ENCODE assay signal across 16 cellular contexts in the genomic region with DNA sequence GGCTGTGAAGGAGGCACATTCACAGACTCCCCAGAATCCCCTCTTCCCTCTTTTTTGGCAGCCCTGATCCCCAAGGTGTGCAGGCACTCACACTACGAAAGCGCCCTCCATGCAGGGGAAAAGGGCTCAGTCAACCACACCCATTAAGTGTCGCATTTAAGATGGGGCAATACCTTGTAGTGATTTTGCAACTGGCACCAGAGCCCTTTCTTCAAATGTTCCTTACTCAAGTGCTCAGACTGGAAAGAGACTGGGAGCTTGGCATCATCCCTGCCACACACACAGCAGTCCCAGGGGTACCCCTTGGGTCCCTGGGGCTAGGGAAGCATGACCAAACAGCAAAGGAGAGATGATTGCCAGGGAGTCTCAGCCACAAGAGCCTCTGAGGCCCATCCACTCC.
"Had no signal": no experiment of that assay in that cellular context is flagged by ENCODE, and none has a peak within 500 bp of the region (broad histone marks: within the 10 kb centered on the region; RNA-seq: fewer than 3 reads in every experiment).

No MANE protein-coding gene starts in this region.

- H3K4me3 Mint-ChIP-seq: endodermal cell, immature natural killer cell, neural crest cell had no signal

- H3K27ac Mint-ChIP-seq: endodermal cell, immature natural killer cell had no signal

- H3K9me3 ChIP-seq: sigmoid colon had no signal

- H3K9me3 Mint-ChIP-seq: activated naive CD4-positive, alpha-beta T cell treated with anti-CD3 and anti-CD28 coated beads, Interleukin-2, amount 50 U/mL, for 72 hours; endodermal cell; immature natural killer cell; neural crest cell had no signal

- H3K36me3 ChIP-seq: sigmoid colon had no signal

- H3K4me3 ChIP-seq: sigmoid colon had no signal

- ATAC-seq: activated naive CD4-positive, alpha-beta T cell treated with anti-CD3 and anti-CD28 coated beads, Interleukin-2, amount 50 U/mL, for 72 hours had no signal

- H3K36me3 Mint-ChIP-seq: activated naive CD4-positive, alpha-beta T cell treated with anti-CD3 and anti-CD28 coated beads, Interleukin-2, amount 50 U/mL, for 72 hours had no signal

- H3K4me1 ChIP-seq: sigmoid colon had no signal

- DNase-seq: activated CD4-positive, alpha-beta T cell treated with anti-CD3 and anti-CD28 coated beads, Interleukin-2, amount 50 U/mL, for 1 hour; activated effector memory CD4-positive, alpha-beta T cell treated with Interleukin-2 at 50 U/mL for 16 hours; activated T-cell treated with anti-CD3 and anti-CD28 coated beads for 4 hours; amygdala; dermis blood vessel endothelial cell; glutamatergic neuron; immature natural killer cell; left cardiac atrium; mesenchymal stem cell; sigmoid colon; stimulated activated CD4-positive, alpha-beta T cell treated with anti-CD3 and anti-CD28 coated beads, Interleukin-12 subunit alpha, Interleukin-12 subunit beta, amount 100 ng/mL, for 4 hours; stimulated activated naive CD4-positive, alpha-beta T cell treated with Interleukin-2 at 50 U/mL for 16 hours; T-helper 2 cell had no signal

- H3K27ac ChIP-seq: sigmoid colon had no signal

- H3K27me3 ChIP-seq: sigmoid colon had no signal
